22 cellular contexts compared by ENCODE assay signal in genomic region chr11:44247508-44247907, GRCh38.
"Had no signal": no experiment of that assay in that cellular context is flagged by ENCODE, and none has a peak within 500 bp of the region (broad histone marks: within the 10 kb centered on the region; RNA-seq: fewer than 3 reads in every experiment).

No MANE protein-coding gene starts in this region.

- H3K27me3 Mint-ChIP-seq: dendritic cell treated with granulocyte-macrophage colony-stimulating factor and Interleukin-4, amounts not matched to agents 40 ng/mL and 50 ng/mL, for 4 days; effector memory CD8-positive, alpha-beta T cell; natural killer cell treated with Interleukin-12 subunit alpha and Interleukin-12 subunit beta and Interleukin-15 and Interleukin-18, amount 100 ng/mL, for 72 hours; stimulated activated naive B cell treated with anti-CD40 and anti-IgM and Interleukin-4, amounts not matched to agents 10 μg/mL and 1 μg/mL and 100 μg/mL, for 72 hours; stimulated activated naive CD8-positive, alpha-beta T cell treated with anti-CD3 and anti-CD28 coated beads, Interleukin-15, amount 100 ng/mL, for 72 hours had no signal

- ATAC-seq: effector memory CD8-positive, alpha-beta T cell; mucosa of descending colon; natural killer cell treated with Interleukin-12 subunit alpha and Interleukin-12 subunit beta and Interleukin-15 and Interleukin-18, amount 100 ng/mL, for 72 hours; right lobe of liver; stimulated activated naive B cell treated with anti-CD40 and anti-IgM and Interleukin-4, amounts not matched to agents 10 μg/mL and 1 μg/mL and 100 μg/mL, for 72 hours; stimulated activated naive CD8-positive, alpha-beta T cell treated with anti-CD3 and anti-CD28 coated beads, Interleukin-15, amount 100 ng/mL, for 72 hours; upper lobe of right lung had no signal

- H3K4me1 ChIP-seq: parathyroid adenoma, right lobe of liver had no signal

- H3K9ac ChIP-seq: parathyroid adenoma had no signal

- H3K4me3 ChIP-seq: esophagus muscularis mucosa, hepatocyte, mucosa of descending colon, psoas muscle, right lobe of liver, skin epidermis, testis, tibial nerve, upper lobe of right lung, vagina had no signal

- H3K27ac Mint-ChIP-seq: dendritic cell treated with granulocyte-macrophage colony-stimulating factor and Interleukin-4, amounts not matched to agents 40 ng/mL and 50 ng/mL, for 4 days; effector memory CD8-positive, alpha-beta T cell; natural killer cell treated with Interleukin-12 subunit alpha and Interleukin-12 subunit beta and Interleukin-15 and Interleukin-18, amount 100 ng/mL, for 72 hours; stimulated activated naive B cell treated with anti-CD40 and anti-IgM and Interleukin-4, amounts not matched to agents 10 μg/mL and 1 μg/mL and 100 μg/mL, for 72 hours; stimulated activated naive CD8-positive, alpha-beta T cell treated with anti-CD3 and anti-CD28 coated beads, Interleukin-15, amount 100 ng/mL, for 72 hours had no signal

- H2AFZ ChIP-seq: hepatocyte, parathyroid adenoma had no signal

- H3K36me3 ChIP-seq: vagina had no signal

- H3K4me2 ChIP-seq: hepatocyte had no signal

- H3K4me3 Mint-ChIP-seq: dendritic cell treated with granulocyte-macrophage colony-stimulating factor and Interleukin-4, amounts not matched to agents 40 ng/mL and 50 ng/mL, for 4 days; effector memory CD8-positive, alpha-beta T cell; natural killer cell treated with Interleukin-12 subunit alpha and Interleukin-12 subunit beta and Interleukin-15 and Interleukin-18, amount 100 ng/mL, for 72 hours; stimulated activated naive B cell treated with anti-CD40 and anti-IgM and Interleukin-4, amounts not matched to agents 10 μg/mL and 1 μg/mL and 100 μg/mL, for 72 hours; stimulated activated naive CD8-positive, alpha-beta T cell treated with anti-CD3 and anti-CD28 coated beads, Interleukin-15, amount 100 ng/mL, for 72 hours had no signal

- H3K9me3 ChIP-seq: testis, upper lobe of right lung, vagina had no signal

- H3K27ac ChIP-seq: epithelial cell of prostate, esophagus muscularis mucosa, hepatocyte, parathyroid adenoma, psoas muscle, right lobe of liver, skin epidermis, testis, upper lobe of right lung, vagina had no signal

- H3K27me3 ChIP-seq: esophagus muscularis mucosa, hepatocyte, right lobe of liver, testis, tibial nerve, upper lobe of right lung, vagina had no signal

- DNase-seq: effector memory CD8-positive, alpha-beta T cell; kidney; mucosa of descending colon; occipital lobe; retina; right lobe of liver; stimulated activated CD4-positive, alpha-beta T cell treated with anti-CD3 and anti-CD28 coated beads, Interleukin-2, amount 100 ng/mL, for 24 hours; stimulated activated CD4-positive, alpha-beta T cell treated with anti-CD3 and anti-CD28 coated beads, Interleukin-4, amount 100 ng/mL, for 4 hours; stimulated activated naive B cell treated with anti-CD40 and anti-IgM and Interleukin-4, amounts not matched to agents 10 μg/mL and 1 μg/mL and 100 μg/mL, for 72 hours; stimulated activated naive CD8-positive, alpha-beta T cell treated with anti-CD3 and anti-CD28 coated beads, Interleukin-15, amount 100 ng/mL, for 72 hours; testis; upper lobe of right lung had no signal

- H3K4me1 Mint-ChIP-seq: stimulated activated naive B cell treated with anti-CD40 and anti-IgM and Interleukin-4, amounts not matched to agents 10 μg/mL and 1 μg/mL and 100 μg/mL, for 72 hours; stimulated activated naive CD8-positive, alpha-beta T cell treated with anti-CD3 and anti-CD28 coated beads, Interleukin-15, amount 100 ng/mL, for 72 hours had no signal
